16 cellular contexts compared by ENCODE assay signal in genomic region chr1:57860333-57860732, GRCh38.
DNase-seq lines count a peak whose midpoint lies in the region.
"Had no signal": no experiment of that assay in that cellular context is flagged by ENCODE, and none has a peak within 500 bp of the region (broad histone marks: within the 10 kb centered on the region; RNA-seq: fewer than 3 reads in every experiment).

No MANE protein-coding gene starts in this region.

- H3K27me3 ChIP-seq in mesendoderm (ENCODE audit: insufficient read depth, low read length, poor library complexity), result no peaks in the 10 kb centered on the region

- no peak overlapping the region for H3K4me3 ChIP-seq in mesendoderm (ENCODE audit: low read length)
- H3K4me3 ChIP-seq: HAP-1 had no signal

- no CpG with 5 or more reads among the region's 3 CpGs for WGBS in mesendoderm (ENCODE audit: extremely low coverage, insufficient coverage, low lambda C conversion rate)

- no peak overlapping the region for H4K8ac ChIP-seq in mesendoderm (ENCODE audit: low read depth, low read length)

- H3K4me2 ChIP-seq in mesendoderm (ENCODE audit: low read length), result no peak overlapping the region

- H2AK5ac ChIP-seq in mesendoderm (ENCODE audit: low read length), result no peak overlapping the region

- H3K4ac ChIP-seq in mesendoderm (ENCODE audit: low read depth, low read length), result no peak overlapping the region

- H3K36me3 ChIP-seq in mesendoderm (ENCODE audit: control insufficient read depth, insufficient read depth, low read length), result no peaks in the 10 kb centered on the region
- H3K36me3 ChIP-seq: HAP-1 had no signal

- no peak overlapping the region for H2BK5ac ChIP-seq in mesendoderm (ENCODE audit: low read length)

- no peak overlapping the region for H4K5ac ChIP-seq in mesendoderm (ENCODE audit: low read length)

- no peak overlapping the region for H3K9ac ChIP-seq in mesendoderm (ENCODE audit: low read length)

- H3K27ac ChIP-seq in mesendoderm (ENCODE audit: low read depth, low read length), result no peak overlapping the region

- no peak overlapping the region for H3K18ac ChIP-seq in mesendoderm (ENCODE audit: low read length)

- H2BK15ac ChIP-seq in mesendoderm (replicated peaks; ENCODE audit: low read depth), result no peak overlapping the region

- no peaks in the 10 kb centered on the region for H3K4me1 ChIP-seq in mesendoderm (ENCODE audit: control insufficient read depth, low read depth, low read length)
- H3K4me1 ChIP-seq: HAP-1 had no signal

- H3K79me1 ChIP-seq in mesendoderm (ENCODE audit: low read length), result no peaks in the 10 kb centered on the region

- DNase-seq in NCI-H748 (lab: John Stamatoyannopoulos, UW; ENCODE audit: unreplicated experiment) (peak; percentile 40), NCI-H748 treated with DMSO at 0.1 percent for 48 hours (lab: John Stamatoyannopoulos, UW) (no peak), cerebellar cortex (ENCODE audit: low spot score) (peak; percentile 87), mesendoderm (peak; percentile 3), superior temporal gyrus (ENCODE audit: extremely low spot score) (peak; percentile 66), GF-D8 (lab: John Stamatoyannopoulos, UW) (no peak), MV-4-11 (lab: John Stamatoyannopoulos, UW) (no peak)
- DNase-seq in activated naive CD4-positive, alpha-beta T cell treated with anti-CD3 and anti-CD28 coated beads, Interleukin-2, amount 50 U/mL, for 16 hours, result no peak
- DNase-seq: Calu3; CD4-positive, alpha-beta T cell; IMR-90; Kasumi-1; NCI-H1436 treated with DMSO at 0.1 percent for 48 hours; NCI-H82; SIG-M5 had no signal

- H3K23ac ChIP-seq in mesendoderm (ENCODE audit: low read length), result no peak overlapping the region

- no peak overlapping the region for H3K56ac ChIP-seq in mesendoderm (ENCODE audit: low read length)

- H3K79me2 ChIP-seq in mesendoderm (ENCODE audit: control insufficient read depth, insufficient read depth, low read length), result no peaks in the 10 kb centered on the region

- no peak overlapping the region for H2BK120ac ChIP-seq in mesendoderm (ENCODE audit: low read depth, low read length)

Comparison
In these comparisons a context has a peak if more than half of its experiments do, and no peak if none do; other contexts are left out.
1. DNase-seq: peak in NCI-H748 (single experiment), cerebellar cortex (single experiment), mesendoderm (single experiment) and superior temporal gyrus (single experiment); none in NCI-H748 treated with DMSO at 0.1 percent for 48 hours (single experiment), activated naive CD4-positive, alpha-beta T cell treated with anti-CD3 and anti-CD28 coated beads, Interleukin-2, amount 50 U/mL, for 16 hours (single experiment), GF-D8 (single experiment) and MV-4-11 (single experiment).